29 cellular contexts compared by ENCODE assay signal in genomic region chr19:55238030-55238429, GRCh38. TPM values are rescaled to one million over a fixed set of nuclear protein-coding genes. Genes with fewer than 3 reads are reported as not detected.
"Had no signal": no experiment of that assay in that cellular context is flagged by ENCODE, and none has a peak within 500 bp of the region (broad histone marks: within the 10 kb centered on the region; RNA-seq: fewer than 3 reads in every experiment).

No MANE protein-coding gene starts in this region.

- H3K4me3 Mint-ChIP-seq: stimulated activated effector memory CD8-positive, alpha-beta T cell treated with anti-CD3 and anti-CD28 coated beads, Interleukin-12 subunit alpha, Interleukin-12 subunit beta, amount 100 ng/mL, for 72 hours; stimulated activated memory B cell treated with anti-CD40 and anti-IgM and Interleukin-4, amounts not matched to agents 10 μg/mL and 1 μg/mL and 100 μg/mL, for 72 hours; stimulated activated naive B cell treated with anti-CD40 and anti-IgM and Interleukin-4, amounts not matched to agents 10 μg/mL and 1 μg/mL and 100 μg/mL, for 72 hours; stimulated activated naive CD8-positive, alpha-beta T cell treated with anti-CD3 and anti-CD28 coated beads, Interleukin-15, amount 100 ng/mL, for 72 hours; stimulated activated naive CD8-positive, alpha-beta T cell treated with anti-CD3 and anti-CD28 coated beads, Interleukin-15, Interleukin-2, amounts not matched to agents 100 ng/mL and 50 ng/mL, for 24 hours; type B pancreatic cell had no signal

- H3K27me3 ChIP-seq: stomach, suprapubic skin, testis, thyroid gland, tibial artery, tibial nerve, transverse colon, upper lobe of left lung, upper lobe of right lung, uterus, vagina had no signal

- H3K36me3 ChIP-seq: uterus had no signal

- H3K27ac Mint-ChIP-seq: stimulated activated effector memory CD8-positive, alpha-beta T cell treated with anti-CD3 and anti-CD28 coated beads, Interleukin-12 subunit alpha, Interleukin-12 subunit beta, amount 100 ng/mL, for 72 hours; stimulated activated memory B cell treated with anti-CD40 and anti-IgM and Interleukin-4, amounts not matched to agents 10 μg/mL and 1 μg/mL and 100 μg/mL, for 72 hours; stimulated activated naive CD8-positive, alpha-beta T cell treated with anti-CD3 and anti-CD28 coated beads, Interleukin-15, amount 100 ng/mL, for 72 hours; stimulated activated naive CD8-positive, alpha-beta T cell treated with anti-CD3 and anti-CD28 coated beads, Interleukin-15, Interleukin-2, amounts not matched to agents 100 ng/mL and 50 ng/mL, for 24 hours; type B pancreatic cell had no signal

- H3K27ac ChIP-seq: stomach, suprapubic skin, testis, thoracic aorta, thyroid gland, tibial artery, tibial nerve, transverse colon, upper lobe of left lung, upper lobe of right lung, uterus, vagina had no signal

- H3K4me1 ChIP-seq: stomach, suprapubic skin, testis, thyroid gland, tibial artery, tibial nerve, transverse colon, upper lobe of left lung, upper lobe of right lung, uterus, vagina had no signal

- DNase-seq: stimulated activated CD4-positive, alpha-beta T cell treated with anti-CD3 and anti-CD28 coated beads, Interleukin-2, amount 100 ng/mL, for 48 hours; stimulated activated CD4-positive, alpha-beta T cell treated with anti-CD3 and anti-CD28 coated beads, Interleukin-4, amount 100 ng/mL, for 1 hour; stimulated activated CD4-positive, alpha-beta T cell treated with anti-CD3 and anti-CD28 coated beads, Interleukin-4, amount 100 ng/mL, for 24 hours; stimulated activated CD4-positive, alpha-beta T cell treated with anti-CD3 and anti-CD28 coated beads, Interleukin-4, amount 100 ng/mL, for 4 hours; stimulated activated CD8-positive, alpha-beta memory T cell treated with anti-CD3 and anti-CD28 coated beads, Interleukin-4, amount 100 ng/mL, for 48 hours; stimulated activated naive B cell treated with anti-CD40 and anti-IgM and Interleukin-4, amounts not matched to agents 10 μg/mL and 1 μg/mL and 100 μg/mL, for 72 hours; stimulated activated naive CD4-positive, alpha-beta T cell; stimulated activated naive CD4-positive, alpha-beta T cell treated with Interleukin-2 at 50 U/mL for 16 hours; stimulated activated naive CD8-positive, alpha-beta T cell treated with anti-CD3 and anti-CD28 coated beads, Interleukin-15, amount 100 ng/mL, for 72 hours; stimulated activated naive CD8-positive, alpha-beta T cell treated with anti-CD3 and anti-CD28 coated beads, Interleukin-15, Interleukin-2, amounts not matched to agents 100 U/mL and 50 U/mL, for 24 hours; stomach; substantia nigra; testis; thyroid gland; tibial artery; transverse colon; trophoblast cell; upper lobe of right lung; uterus had no signal

- H3K9me3 ChIP-seq: stomach, suprapubic skin, testis, thoracic aorta, thyroid gland, tibial artery, tibial nerve, transverse colon, upper lobe of left lung, upper lobe of right lung, uterus, vagina had no signal

- H3K4me3 ChIP-seq: stomach, suprapubic skin, testis, thoracic aorta, thyroid gland, tibial artery, tibial nerve, transverse colon, upper lobe of left lung, upper lobe of right lung, uterus, vagina had no signal

- H3K9me3 Mint-ChIP-seq: stimulated activated effector memory CD8-positive, alpha-beta T cell treated with anti-CD3 and anti-CD28 coated beads, Interleukin-12 subunit alpha, Interleukin-12 subunit beta, amount 100 ng/mL, for 72 hours; stimulated activated memory B cell treated with anti-CD40 and anti-IgM and Interleukin-4, amounts not matched to agents 10 μg/mL and 1 μg/mL and 100 μg/mL, for 72 hours; stimulated activated naive B cell treated with anti-CD40 and anti-IgM and Interleukin-4, amounts not matched to agents 10 μg/mL and 1 μg/mL and 100 μg/mL, for 72 hours; stimulated activated naive CD8-positive, alpha-beta T cell treated with anti-CD3 and anti-CD28 coated beads, Interleukin-15, amount 100 ng/mL, for 72 hours; stimulated activated naive CD8-positive, alpha-beta T cell treated with anti-CD3 and anti-CD28 coated beads, Interleukin-15, Interleukin-2, amounts not matched to agents 100 ng/mL and 50 ng/mL, for 24 hours; type B pancreatic cell had no signal

- H3K27me3 Mint-ChIP-seq: stimulated activated memory B cell treated with anti-CD40 and anti-IgM and Interleukin-4, amounts not matched to agents 10 μg/mL and 1 μg/mL and 100 μg/mL, for 72 hours; stimulated activated naive B cell treated with anti-CD40 and anti-IgM and Interleukin-4, amounts not matched to agents 10 μg/mL and 1 μg/mL and 100 μg/mL, for 72 hours; stimulated activated naive CD8-positive, alpha-beta T cell treated with anti-CD3 and anti-CD28 coated beads, Interleukin-15, amount 100 ng/mL, for 72 hours; stimulated activated naive CD8-positive, alpha-beta T cell treated with anti-CD3 and anti-CD28 coated beads, Interleukin-15, Interleukin-2, amounts not matched to agents 100 ng/mL and 50 ng/mL, for 24 hours; type B pancreatic cell had no signal

- ATAC-seq: stimulated activated effector memory CD8-positive, alpha-beta T cell treated with anti-CD3 and anti-CD28 coated beads, Interleukin-12 subunit alpha, Interleukin-12 subunit beta, amount 100 ng/mL, for 72 hours; stimulated activated memory B cell treated with anti-CD40 and anti-IgM and Interleukin-4, amounts not matched to agents 10 μg/mL and 1 μg/mL and 100 μg/mL, for 72 hours; stimulated activated naive B cell treated with anti-CD40 and anti-IgM and Interleukin-4, amounts not matched to agents 10 μg/mL and 1 μg/mL and 100 μg/mL, for 72 hours; stimulated activated naive CD8-positive, alpha-beta T cell treated with anti-CD3 and anti-CD28 coated beads, Interleukin-15, amount 100 ng/mL, for 72 hours; stimulated activated naive CD8-positive, alpha-beta T cell treated with anti-CD3 and anti-CD28 coated beads, Interleukin-15, Interleukin-2, amounts not matched to agents 100 U/mL and 50 U/mL, for 24 hours; upper lobe of right lung had no signal

RNA-seq across cellular contexts. Expression of gene PTPRH, which starts 28.7 kb away (rescaled TPM):
- total RNA-seq: temporal lobe, upper lobe of right lung had no signal
